In genomic region chr15:39893051-39893450, GRCh38 we compare ENCODE assay signal across 2 cellular contexts.
TF ChIP-seq lines count a peak whose summit lies in the region.

No MANE protein-coding gene starts in this region.

TF ChIP-seq in K562, 482 proteins besides CTCF, POLR2A, EP300 and RAD21:
- TF ChIP-seq ARID1B (IDR thresholded peaks at IDR 0.05) (0 out of 2 replicates have a peak, but pooled peaks have one; percentile 33), CBFA2T2 (conservative IDR thresholded peaks at IDR 0.05) (peak; percentile 40; the same call in 1 of the 2 replicates), NCOR1 (IDR thresholded peaks at IDR 0.05) (0 out of 2 replicates have a peak, but pooled peaks have one; percentile 17), CBFA2T3 (IDR thresholded peaks at IDR 0.05) (peak; percentile 60), TAL1 (IDR thresholded peaks at IDR 0.05) (peak; percentile 56; the same call in 1 of the 2 replicates), MGA (IDR thresholded peaks at IDR 0.05) (0 out of 2 replicates have a peak, but pooled peaks have one; percentile 18), SOX6 (IDR thresholded peaks at IDR 0.05) (peak; percentile 59)

TF ChIP-seq in HepG2, 621 proteins besides CTCF, POLR2A, EP300 and RAD21:
- 0 out of 2 replicates have a peak, but pooled peaks have one; percentile 29 for TF ChIP-seq BCL6 (CRISPR knock-in tag; IDR thresholded peaks at IDR 0.05)
